19 cellular contexts compared by ENCODE assay signal in genomic region chr9:111842313-111842712, GRCh38. TPM values are rescaled to one million over a fixed set of nuclear protein-coding genes. Genes with fewer than 3 reads are reported as not detected.
DNase-seq lines count a peak whose midpoint lies in the region; ATAC-seq and TF ChIP-seq lines count a peak whose summit lies in the region.
"Had no signal": no experiment of that assay in that cellular context is flagged by ENCODE, and none has a peak within 500 bp of the region (broad histone marks: within the 10 kb centered on the region; RNA-seq: fewer than 3 reads in every experiment).

No MANE protein-coding gene starts in this region.

- TF ChIP-seq CTCF in cardiac fibroblast (IDR thresholded peaks at IDR 0.05; ENCODE audit: low read depth, low read length): no peak

- DNase-seq in MV-4-11 (lab: John Stamatoyannopoulos, UW) (peak; percentile 15), cardiac fibroblast (ENCODE audit: low read depth in 2 of 2) (peak; percentile 79 to 80), skeletal muscle cell (ENCODE audit: low read depth) (peak; percentile 51), cerebellum (ENCODE audit: low spot score) (no peak), HuH-7.5 (ENCODE audit: low spot score) (no peak)
- DNase-seq in activated CD8-positive, alpha-beta memory T cell treated with anti-CD3 and anti-CD28 coated beads for 24 hours: no peak
- DNase-seq: activated CD4-positive, alpha-beta T cell treated with anti-CD3 and anti-CD28 coated beads for 48 hours; activated CD8-positive, alpha-beta memory T cell treated with anti-CD3 and anti-CD28 coated beads, Interleukin-2, amount 50 U/mL, for 48 hours; DMS153; head of caudate nucleus; NCI-H2029 treated with DMSO at 0.1 percent for 48 hours; NCI-H748 treated with DMSO at 0.1 percent for 48 hours; thyroid gland had no signal

- no peak overlapping the region for H3K4me3 ChIP-seq in cardiac fibroblast (replicated peaks in 1 of 2; ENCODE audit: low read depth in 2 of 2, low read length in 2 of 2)
- H3K4me3 ChIP-seq in skeletal muscle cell (ENCODE audit: low read depth, low read length): no peak overlapping the region
- H3K4me3 ChIP-seq: coronary artery, lung, thyroid gland had no signal

- ATAC-seq in GM18511 (IDR thresholded peaks at IDR 0.05; ENCODE audit: unreplicated experiment) (peak; percentile 61), GM21367 (IDR thresholded peaks at IDR 0.05; ENCODE audit: unreplicated experiment) (no peak)

RNA-seq across cellular contexts. Expression of gene SHOC1, which starts 47.6 kb away (rescaled TPM):
- total RNA-seq in cerebellum: not detected
- total RNA-seq: natural killer cell treated with Interleukin-12 subunit alpha and Interleukin-12 subunit beta and Interleukin-15 and Interleukin-18, amount 100 ng/mL, for 72 hours; posterior vena cava had no signal

RNA-seq across cellular contexts. Expression of gene UGCG, which starts 54.3 kb away (rescaled TPM):
- 47.1 TPM for total RNA-seq in cerebellum

Comparison
In these comparisons a context has a peak if more than half of its experiments do, and no peak if none do; other contexts are left out.
1. DNase-seq: peak in MV-4-11 (single experiment), cardiac fibroblast (2 of 2) and skeletal muscle cell (single experiment); none in cerebellum (single experiment), activated CD8-positive, alpha-beta memory T cell treated with anti-CD3 and anti-CD28 coated beads for 24 hours (single experiment) and HuH-7.5 (single experiment).